ENCODE assay signal across 8 cellular contexts in genomic region chr5:177425801-177426565, GRCh38. TPM values are rescaled to one million over a fixed set of nuclear protein-coding genes. Genes with fewer than 3 reads are reported as not detected.
DNase-seq lines count a peak whose midpoint lies in the region; TF ChIP-seq lines count a peak whose summit lies in the region.

No MANE protein-coding gene starts in this region.

- H3K4me1 ChIP-seq in SJSA1 (replicated peaks) (peaks cover 21% of the 10 kb centered on the region), neural progenitor cell (peaks cover 9% of the 10 kb centered on the region), stomach smooth muscle (ENCODE audit: control insufficient read depth, insufficient read depth, low read length) (peaks cover 35% of the 10 kb centered on the region)

- no peak overlapping the region for H3K9ac ChIP-seq in neural progenitor cell
- peak overlapping the region; percentile 67 to 83 for H3K9ac ChIP-seq in stomach smooth muscle (ENCODE audit: low read length in 2 of 2)

- H3K27me3 ChIP-seq in SJSA1 (replicated peaks) (no peaks in the 10 kb centered on the region), neural progenitor cell (no peaks in the 10 kb centered on the region), stomach smooth muscle (ENCODE audit: control insufficient read depth in 1 of 2, insufficient read depth in 2 of 2, low read length in 2 of 2) (no peaks in the 10 kb centered on the region)

- intact Hi-C loops in activated naive CD4-positive, alpha-beta T cell treated with anti-CD3 and anti-CD28 coated beads for 36 hours (cut with micrococcal nuclease) = loop anchor here (1.0 to 5.0 kb wide), 8 partner anchors 23 to 1039 kb away; partner anchors contain the start of genes HIGD2A, LMAN2, NOP16 and NSD1

- no peaks in the 10 kb centered on the region for H3K27me3 Mint-ChIP-seq in activated naive CD4-positive, alpha-beta T cell treated with anti-CD3 and anti-CD28 coated beads for 36 hours (ENCODE audit: low read depth)
- peaks cover 14% of the 10 kb centered on the region for H3K27me3 Mint-ChIP-seq in neural progenitor cell (ENCODE audit: insufficient read depth, low read depth)

- H3K9me3 ChIP-seq in SJSA1 (replicated peaks) (no peaks in the 10 kb centered on the region), neural progenitor cell (ENCODE audit: low read depth) (no peaks in the 10 kb centered on the region), stomach smooth muscle (ENCODE audit: control insufficient read depth in 2 of 2, low read length in 2 of 2) (no peaks in the 10 kb centered on the region)

- peak overlapping the region; percentile 88 for H3K4me3 Mint-ChIP-seq in activated naive CD4-positive, alpha-beta T cell treated with anti-CD3 and anti-CD28 coated beads for 36 hours
- H3K4me3 Mint-ChIP-seq in neural progenitor cell = peak overlapping the region; percentile 94

- TF ChIP-seq CTCF in HFF-Myc (IDR thresholded peaks at IDR 0.05; ENCODE audit: low read depth, low read length, missing control alignments) (no peak), neural progenitor cell (IDR thresholded peaks at IDR 0.05) (no peak)

- DNase-seq in GM04503 (ENCODE audit: low read depth) = peak; percentile 100
- DNase-seq in HFF-Myc (ENCODE audit: extremely low read depth, low read depth) = peak; percentile 100
- DNase-seq in MV-4-11 (lab: John Stamatoyannopoulos, UW) = peak; percentile 100
- peak; percentile 100 for DNase-seq in SJSA1 (ENCODE audit: low read depth in 1 of 2, low spot score in 2 of 2)
- DNase-seq in activated naive CD4-positive, alpha-beta T cell treated with anti-CD3 and anti-CD28 coated beads for 36 hours = peak; percentile 100
- DNase-seq in foreskin melanocyte = peak; percentile 100
- DNase-seq in neural progenitor cell (ENCODE audit: low spot score) = peak; percentile 100

- peaks cover 32% of the 10 kb centered on the region for H3K79me2 ChIP-seq in neural progenitor cell (ENCODE audit: low read depth)

- no peaks in the 10 kb centered on the region for H3K9me3 Mint-ChIP-seq in activated naive CD4-positive, alpha-beta T cell treated with anti-CD3 and anti-CD28 coated beads for 36 hours
- no peaks in the 10 kb centered on the region for H3K9me3 Mint-ChIP-seq in neural progenitor cell

- H3K36me3 ChIP-seq in SJSA1 = peaks cover 29% of the 10 kb centered on the region
- H3K36me3 ChIP-seq in neural progenitor cell = no peaks in the 10 kb centered on the region
- H3K36me3 ChIP-seq in stomach smooth muscle (ENCODE audit: control insufficient read depth in 2 of 2, insufficient read depth in 2 of 2, low read length in 2 of 2) = no peaks in the 10 kb centered on the region

- H2AFZ ChIP-seq in neural progenitor cell (replicated peaks) = peak overlapping the region; percentile 59

- H3K27ac ChIP-seq in SJSA1 (peak overlapping the region; percentile 85), neural progenitor cell (peak overlapping the region; percentile 88), stomach smooth muscle (ENCODE audit: low read length) (peak overlapping the region; percentile 92)

- peaks cover 39% of the 10 kb centered on the region for H3K36me3 Mint-ChIP-seq in activated naive CD4-positive, alpha-beta T cell treated with anti-CD3 and anti-CD28 coated beads for 36 hours (ENCODE audit: low read depth)
- H3K36me3 Mint-ChIP-seq in neural progenitor cell = peaks cover 2% of the 10 kb centered on the region

- H3K27ac Mint-ChIP-seq in activated naive CD4-positive, alpha-beta T cell treated with anti-CD3 and anti-CD28 coated beads for 36 hours = peak overlapping the region; percentile 95
- H3K27ac Mint-ChIP-seq in neural progenitor cell = peak overlapping the region; percentile 98

- peak overlapping the region; percentile 50 for H3K4me3 ChIP-seq in HFF-Myc (replicated peaks; ENCODE audit: low read depth, low read length)
- H3K4me3 ChIP-seq in SJSA1 = peak overlapping the region; percentile 44
- peak overlapping the region; percentile 60 for H3K4me3 ChIP-seq in neural progenitor cell
- peak overlapping the region; percentile 73 to 78 for H3K4me3 ChIP-seq in stomach smooth muscle (ENCODE audit: low read length in 2 of 2)

- peak overlapping the region; percentile 71 for H3K4me2 ChIP-seq in neural progenitor cell

- H3F3A ChIP-seq in neural progenitor cell (ENCODE audit: low read depth) = peaks cover 12% of the 10 kb centered on the region

- CTCF ChIA-PET in activated naive CD4-positive, alpha-beta T cell treated with anti-CD3 and anti-CD28 coated beads for 36 hours (lab: Charles Lee) = interaction anchor here (0.9 to 10.3 kb wide), 7 partner anchors 22 to 37 kb away, joined by 3 to 111 read pairs (median 5); no protein-coding TSS in a partner anchor

- peaks cover 33% of the 10 kb centered on the region for H3K4me1 Mint-ChIP-seq in activated naive CD4-positive, alpha-beta T cell treated with anti-CD3 and anti-CD28 coated beads for 36 hours (ENCODE audit: low read depth)
- H3K4me1 Mint-ChIP-seq in neural progenitor cell = peaks cover 28% of the 10 kb centered on the region

- H4K20me1 ChIP-seq in neural progenitor cell (ENCODE audit: low read depth) = peaks cover 31% of the 10 kb centered on the region

RNA-seq across cellular contexts. Expression of gene GRK6, which starts 0.5 kb away (rescaled TPM):
- total RNA-seq in SJSA1 (2014; rRNA removed; shearing (Covaris generic)) = 103 and 113 TPM in 2 replicates
- 100 to 1,000 TPM; 117 to 133 TPM for total RNA-seq in activated naive CD4-positive, alpha-beta T cell treated with anti-CD3 and anti-CD28 coated beads for 36 hours
- 24.0 and 50.6 TPM in 2 replicates for total RNA-seq in neural progenitor cell (ENCODE audit: low replicate concordance)

RNA-seq across cellular contexts. Expression of gene F12, which starts 16.6 kb away (rescaled TPM):
- total RNA-seq in SJSA1 (2014; rRNA removed; shearing (Covaris generic)) = 0.74 and 3.9 TPM in 2 replicates
- 1 to 10 TPM; 3.2 to 5.4 TPM for total RNA-seq in activated naive CD4-positive, alpha-beta T cell treated with anti-CD3 and anti-CD28 coated beads for 36 hours
- 2.0 TPM in 1 of 2 replicates, not detected in the other for total RNA-seq in neural progenitor cell (ENCODE audit: low replicate concordance)

RNA-seq across cellular contexts. Expression of gene PRR7, which starts 20.6 kb away (rescaled TPM):
- 7.4 and 12.6 TPM in 2 replicates for total RNA-seq in SJSA1 (2014; rRNA removed; shearing (Covaris generic))
- 1 to 10 TPM; 7.4 to 8.2 TPM for total RNA-seq in activated naive CD4-positive, alpha-beta T cell treated with anti-CD3 and anti-CD28 coated beads for 36 hours
- total RNA-seq in neural progenitor cell (ENCODE audit: low replicate concordance) = 4.5 and 31.7 TPM in 2 replicates

RNA-seq across cellular contexts. Expression of gene PFN3, which starts 25.5 kb away (rescaled TPM):
- total RNA-seq in SJSA1 (2014; rRNA removed; shearing (Covaris generic)) = not detected in 2 replicates
- total RNA-seq in activated naive CD4-positive, alpha-beta T cell treated with anti-CD3 and anti-CD28 coated beads for 36 hours = not detected
- not detected in 2 replicates for total RNA-seq in neural progenitor cell (ENCODE audit: low replicate concordance)

RNA-seq across cellular contexts. Expression of gene SLC34A1, which starts 41.7 kb away (rescaled TPM):
- not detected in 2 replicates for total RNA-seq in SJSA1 (2014; rRNA removed; shearing (Covaris generic))
- total RNA-seq in activated naive CD4-positive, alpha-beta T cell treated with anti-CD3 and anti-CD28 coated beads for 36 hours = not detected
- not detected in 2 replicates for total RNA-seq in neural progenitor cell (ENCODE audit: low replicate concordance)

Comparison
In these comparisons a context has a peak if more than half of its experiments do, and no peak if none do; other contexts are left out.
1. Peak in every context shown above with its lines: DNase-seq, H3K4me3 ChIP-seq and H3K27ac ChIP-seq.